ENCODE assay signal across 8 cellular contexts in genomic region chr5:147805030-147805454, GRCh38. TPM values are rescaled to one million over a fixed set of nuclear protein-coding genes. Genes with fewer than 3 reads are reported as not detected.
DNase-seq lines count a peak whose midpoint lies in the region; ATAC-seq, FAIRE-seq and TF ChIP-seq lines count a peak whose summit lies in the region.

No MANE protein-coding gene starts in this region.

- intact Hi-C loops in left ventricle myocardium superior (cut with micrococcal nuclease) = no loop called here

- no peak for FAIRE-seq in H54 (lab: Jason Lieb, UNC)

- ATAC-seq in GM18868 (IDR thresholded peaks at IDR 0.05; ENCODE audit: unreplicated experiment) (peak; percentile 92), HG02610 (IDR thresholded peaks at IDR 0.05; ENCODE audit: unreplicated experiment) (peak; percentile 85), left ventricle myocardium superior (peak; percentile 55)

- TF ChIP-seq POLR2A in H54 (IDR thresholded peaks at IDR 0.05; ENCODE audit: low read depth, low read length) = no peak

- DNase-seq in NAMALWA (ENCODE audit: low spot score) (peak; percentile 48), left ventricle myocardium superior (no peak), NCI-H2227 treated with DMSO at 0.1 percent for 48 hours (lab: John Stamatoyannopoulos, UW) (no peak), midbrain (lab: John Stamatoyannopoulos, UW) (no peak), H54 (ENCODE audit: insufficient read length, low spot score) (no peak), NCI-H146 treated with DMSO at 0.1 percent for 48 hours (lab: John Stamatoyannopoulos, UW; ENCODE audit: unreplicated experiment) (no peak)

RNA-seq across cellular contexts. Expression of gene JAKMIP2, which starts 22.5 kb away (rescaled TPM):
- 0.50 TPM for total RNA-seq in left ventricle myocardium superior

RNA-seq across cellular contexts. Expression of gene SPINK1, which starts 26.4 kb away (rescaled TPM):
- not detected for total RNA-seq in left ventricle myocardium superior
